In genomic region chr4:99290848-99291786, GRCh38 we compare ENCODE assay signal across 16 cellular contexts. TPM values are rescaled to one million over a fixed set of nuclear protein-coding genes. Genes with fewer than 3 reads are reported as not detected.
A peak's percentile ranks its signal among the peaks of the same experiment; 100 is the strongest.
DNase-seq lines count a peak whose midpoint lies in the region; ATAC-seq and TF ChIP-seq lines count a peak whose summit lies in the region.
"Had no signal": no experiment of that assay in that cellular context is flagged by ENCODE, and none has a peak within 500 bp of the region (broad histone marks: within the 10 kb centered on the region; RNA-seq: fewer than 3 reads in every experiment).

ADH1A (minus strand) TSS chr4:99290985; CDS start chr4:99290914, 71 bp downstream.

- WGBS in hepatocyte (ENCODE audit: low lambda C conversion rate, missing lambda C conversion rate): 60% methylated on average over 3 of the region's 3 CpGs
- WGBS in liver: 29% methylated on average over 3 of the region's 3 CpGs

- peak within 1 kb of the TSS; percentile 53 to 94 for H3K9ac ChIP-seq in liver (ENCODE audit: low read depth in 1 of 2, low read length in 2 of 2)

- H3K27me3 ChIP-seq in hepatocyte (no peaks in the 10 kb centered on the region), liver (ENCODE audit: control insufficient read depth in 4 of 4, insufficient read depth in 4 of 4, low read length in 3 of 4) (no peaks in the 10 kb centered on the region)
- H3K27me3 ChIP-seq: BE2C had no signal

- no peak within 1 kb of the TSS for H3K4me2 ChIP-seq in hepatocyte

- peaks cover 19% of the 10 kb centered on the region for H3K27me3 Mint-ChIP-seq in progenitor cell of endocrine pancreas

- H3K4me3 ChIP-seq in hepatocyte (no peak within 1 kb of the TSS), liver (ENCODE audit: low read depth in 1 of 3, low read length in 3 of 3) (peak within 1 kb of the TSS; percentile 53 to 78 (median 71))

- ATAC-seq in HG03469 (IDR thresholded peaks at IDR 0.05; ENCODE audit: unreplicated experiment): no peak

- H3K36me3 Mint-ChIP-seq in progenitor cell of endocrine pancreas (ENCODE audit: insufficient read depth): peaks cover 8% of the 10 kb centered on the region
- H3K36me3 Mint-ChIP-seq: CD4-positive, CD25-positive, alpha-beta regulatory T cell had no signal

- H3K36me3 ChIP-seq in hepatocyte (replicated peaks; ENCODE audit: insufficient read depth, low read depth) (no peaks in the 10 kb centered on the region), liver (ENCODE audit: control insufficient read depth in 4 of 4, insufficient read depth in 3 of 4, low read depth in 1 of 4, low read length in 3 of 4) (peaks cover 0 to 8% (median 4%) of the 10 kb centered on the region in 4 donors)
- H3K36me3 ChIP-seq: BE2C had no signal

- H4K20me1 ChIP-seq in hepatocyte (ENCODE audit: insufficient read depth, poor library complexity, severe bottlenecking): no peaks in the 10 kb centered on the region

- H3K27ac ChIP-seq in hepatocyte: no peak within 1 kb of the TSS
- peak within 1 kb of the TSS; percentile 9 to 35 for H3K27ac ChIP-seq in liver (ENCODE audit: low read depth in 1 of 2, low read length in 2 of 2)
- H3K27ac ChIP-seq: HL-60 had no signal

- H3K9me3 Mint-ChIP-seq in progenitor cell of endocrine pancreas (ENCODE audit: low read depth): peaks cover 16% of the 10 kb centered on the region

- H3K4me3 Mint-ChIP-seq in progenitor cell of endocrine pancreas (ENCODE audit: low read depth): peak within 1 kb of the TSS; percentile 45
- H3K4me3 Mint-ChIP-seq: CD4-positive, CD25-positive, alpha-beta regulatory T cell; H9 had no signal

- H3K9me3 ChIP-seq in hepatocyte (ENCODE audit: low read depth) (no peaks in the 10 kb centered on the region), liver (ENCODE audit: control insufficient read depth in 4 of 4, low read length in 3 of 4) (no peaks in the 10 kb centered on the region)
- H3K9me3 ChIP-seq: BE2C, Caco-2 had no signal

- H3K4me1 ChIP-seq in hepatocyte (ENCODE audit: insufficient read depth) (no peaks in the 10 kb centered on the region), liver (ENCODE audit: control insufficient read depth in 4 of 4, insufficient read depth in 4 of 4, low read length in 3 of 4) (peaks cover 0 to 26% (median 14%) of the 10 kb centered on the region in 4 donors)
- H3K4me1 ChIP-seq: BE2C, Caco-2 had no signal

- peaks cover 18% of the 10 kb centered on the region for H3K4me1 Mint-ChIP-seq in progenitor cell of endocrine pancreas (ENCODE audit: low read depth)
- H3K4me1 Mint-ChIP-seq: CD4-positive, CD25-positive, alpha-beta regulatory T cell; H9 had no signal

- no peaks in the 10 kb centered on the region for H3K79me2 ChIP-seq in hepatocyte

- H3K27ac Mint-ChIP-seq in progenitor cell of endocrine pancreas: no peak within 1 kb of the TSS
- H3K27ac Mint-ChIP-seq: CD4-positive, CD25-positive, alpha-beta regulatory T cell; H9 had no signal

- no peak for TF ChIP-seq CTCF in hepatocyte (IDR thresholded peaks at IDR 0.05; ENCODE audit: poor library complexity)
- no peak for TF ChIP-seq CTCF in liver (IDR thresholded peaks at IDR 0.05; ENCODE audit: low read depth, low read length, missing input control)
- TF ChIP-seq CTCF in progenitor cell of endocrine pancreas (IDR thresholded peaks at IDR 0.05; ENCODE audit: unreplicated experiment): no peak

- H2AFZ ChIP-seq in hepatocyte: no peak within 1 kb of the TSS

- peak; percentile 18 to 32 for TF ChIP-seq RAD21 in liver (IDR thresholded peaks at IDR 0.05)

- H3K9me2 ChIP-seq in hepatocyte (replicated peaks; ENCODE audit: insufficient read depth): no peaks in the 10 kb centered on the region

- DNase-seq in hepatocyte (ENCODE audit: low spot score) (no peak), progenitor cell of endocrine pancreas (ENCODE audit: low spot score, unreplicated experiment) (no peak), SKM-1 treated with dmso at 0.1 percent for 144 hours (lab: John Stamatoyannopoulos, UW; ENCODE audit: unreplicated experiment) (no peak), NCI-H2107 (lab: John Stamatoyannopoulos, UW) (no peak)
- DNase-seq: ACHN; BE2C; C1 segment of cervical spinal cord; Caco-2; CD4-positive, CD25-positive, alpha-beta regulatory T cell; H9; IMR-90 had no signal

TF ChIP-seq in liver, 16 proteins besides CTCF, POLR2A, EP300 and RAD21:
- TF ChIP-seq FOXA2 (IDR thresholded peaks at IDR 0.05) (no peak), RXRA (IDR thresholded peaks at IDR 0.05) (peak; percentile 80 to 84), FOXA1 (IDR thresholded peaks at IDR 0.05) (no peak), TAF1 (conservative IDR thresholded peaks at IDR 0.05) (peak; percentile 93), ATF3 (IDR thresholded peaks at IDR 0.05) (no peak), HNF4A (conservative IDR thresholded peaks at IDR 0.05) (peak in 1 of 2 donors; percentile 48), REST (IDR thresholded peaks at IDR 0.05) (no peak), GABPA (IDR thresholded peaks at IDR 0.05 in 1 of 2, conservative IDR thresholded peaks at IDR 0.05 in 1 of 2) (no peak), NR2F2 (IDR thresholded peaks at IDR 0.05) (no peak), SP1 (IDR thresholded peaks at IDR 0.05) (peak; percentile 24), JUND (IDR thresholded peaks at IDR 0.05) (peak; percentile 29 to 30), YY1 (IDR thresholded peaks at IDR 0.05) (peak; percentile 68), EGR1 (IDR thresholded peaks at IDR 0.05; ENCODE audit: low read depth in 2 of 2) (no peak), MAX (IDR thresholded peaks at IDR 0.05) (peak; percentile 12), ZBTB33 (IDR thresholded peaks at IDR 0.05) (peak; percentile 41), HNF4G (IDR thresholded peaks at IDR 0.05) (peak; percentile 52)

RNA-seq across cellular contexts. Expression of gene ADH1A, which starts in this region (rescaled TPM):
- total RNA-seq in hepatocyte (37.6 and 39.0 TPM in 2 replicates), liver (100 to 1,000 TPM; 202 to 493 TPM), progenitor cell of endocrine pancreas (5.6 TPM in 2 replicates)
- polyA plus RNA-seq in hepatocyte (17.3 and 26.6 TPM in 2 replicates), liver (100 to 1,000 TPM; 123 to 554 TPM)
- total RNA-seq: Caco-2; CD4-positive, CD25-positive, alpha-beta regulatory T cell; H1; H9; HT1080; IMR-90 had no signal
- polyA plus RNA-seq: CD4-positive, CD25-positive, alpha-beta regulatory T cell; H1; IMR-90 had no signal
